In the genomic region with DNA sequence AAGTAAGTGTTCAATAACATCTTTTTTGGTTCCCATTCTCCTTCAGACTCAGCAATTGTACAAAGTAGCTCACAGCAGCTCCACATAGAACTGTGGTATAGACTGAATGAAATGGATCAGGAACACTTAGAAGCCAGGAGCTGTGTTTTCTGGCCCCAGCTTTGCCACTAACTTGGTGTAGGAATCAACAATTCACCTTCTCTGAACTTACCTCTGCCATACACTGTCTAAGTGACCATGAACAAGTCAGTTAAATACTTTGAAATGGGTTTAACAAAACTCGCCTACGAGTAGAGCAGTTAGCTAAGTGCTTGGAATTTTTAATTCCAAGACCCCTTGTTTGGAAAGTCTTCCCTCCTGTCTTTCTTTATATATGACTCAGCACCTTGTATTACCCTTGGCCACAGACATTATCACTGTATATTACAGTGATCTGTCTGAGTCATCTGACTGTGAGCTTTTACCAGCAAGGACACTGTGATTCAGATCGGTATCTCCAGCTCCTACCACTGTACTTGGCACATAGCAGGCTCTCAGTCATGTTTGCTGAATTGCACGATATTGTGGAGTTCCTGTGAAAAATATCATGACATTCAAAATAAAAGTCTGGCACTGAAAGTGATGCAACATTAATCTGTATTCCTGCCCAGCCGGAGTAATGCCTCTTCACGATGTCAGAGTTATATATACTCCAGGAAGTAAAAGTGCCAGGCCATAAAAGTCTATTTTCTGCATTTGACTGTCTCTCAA, we compare ENCODE assay signal across 9 cellular contexts.
DNase-seq lines count a peak whose midpoint lies in the region; ATAC-seq, FAIRE-seq and TF ChIP-seq lines count a peak whose summit lies in the region.
"Had no signal": no experiment of that assay in that cellular context is flagged by ENCODE, and none has a peak within 500 bp of the region (broad histone marks: within the 10 kb centered on the region; RNA-seq: fewer than 3 reads in every experiment).

No MANE protein-coding gene starts in this region.

- 47 to 50% (median 47%) methylated on average over 6 of the region's 6 CpGs for WGBS in small intestine, 3 donors
- WGBS in gastroesophageal sphincter (ENCODE audit: low coverage in 1 of 2), 2 donors = 48 to 58% methylated on average over 5 to 6 of the region's 6 CpGs

- ATAC-seq in gastroesophageal sphincter = no peak
- no peak for ATAC-seq in GM18505 (IDR thresholded peaks at IDR 0.05; ENCODE audit: unreplicated experiment)

- H3K36me3 ChIP-seq in small intestine (ENCODE audit: control insufficient read depth in 2 of 2, insufficient read depth in 2 of 2, low read length in 2 of 2) (no peaks in the 10 kb centered on the region), gastroesophageal sphincter (no peaks in the 10 kb centered on the region)

- no peaks in the 10 kb centered on the region for H3K9me3 ChIP-seq in small intestine (ENCODE audit: control insufficient read depth, low read depth)
- H3K9me3 ChIP-seq in gastroesophageal sphincter = no peaks in the 10 kb centered on the region

- TF ChIP-seq POLR2A in gastroesophageal sphincter (IDR thresholded peaks at IDR 0.05) (no peak), GM18505 (IDR thresholded peaks at IDR 0.05; ENCODE audit: borderline replicate concordance, extremely low read depth, insufficient read depth, insufficient read length) (no peak)

- H3K27me3 ChIP-seq in small intestine (ENCODE audit: control insufficient read depth in 2 of 2, insufficient read depth in 2 of 2, low read length in 2 of 2) (no peaks in the 10 kb centered on the region), gastroesophageal sphincter (peaks cover 5% of the 10 kb centered on the region)

- peak; percentile 92 for DNase-seq in H4 (ENCODE audit: low spot score)
- DNase-seq in RCC 7860 (ENCODE audit: low spot score) = peak; percentile 95
- peak; percentile 88 for DNase-seq in fibroblast of peridontal ligament (ENCODE audit: extremely low read depth)
- DNase-seq in small intestine = peak; percentile 28
- no peak for DNase-seq in central memory CD4-positive, alpha-beta T cell
- DNase-seq: caudate nucleus, NCI-H526 had no signal

- H3K4me3 ChIP-seq in small intestine (ENCODE audit: low read depth in 1 of 2, low read length in 2 of 2) (no peak overlapping the region), gastroesophageal sphincter (no peak overlapping the region)

- H3K4me1 ChIP-seq in small intestine (ENCODE audit: control insufficient read depth in 2 of 2, insufficient read depth in 1 of 2, low read depth in 1 of 2, low read length in 1 of 2) (no peaks in the 10 kb centered on the region), gastroesophageal sphincter (no peaks in the 10 kb centered on the region)

- FAIRE-seq in RCC 7860 (lab: Jason Lieb, UNC) (peak; percentile 97), small intestine (lab: Jason Lieb, UNC) (no peak)

- H3K27ac ChIP-seq in small intestine (ENCODE audit: low read depth in 1 of 2, low read length in 1 of 2) = no peak overlapping the region
- H3K27ac ChIP-seq in gastroesophageal sphincter = no peak overlapping the region

- TF ChIP-seq CTCF in gastroesophageal sphincter (IDR thresholded peaks at IDR 0.05) = no peak

- TF ChIP-seq EP300 in gastroesophageal sphincter (IDR thresholded peaks at IDR 0.05) = no peak
